1 cellular context compared by ENCODE assay signal in genomic region chr22:26632422-26633155, GRCh38.
TF ChIP-seq lines count a peak whose summit lies in the region.

No MANE protein-coding gene starts in this region.

TF ChIP-seq in K562, 482 proteins besides CTCF, POLR2A, EP300 and RAD21 (continued from another document and continues in another):
- TF ChIP-seq, protein P1, sequence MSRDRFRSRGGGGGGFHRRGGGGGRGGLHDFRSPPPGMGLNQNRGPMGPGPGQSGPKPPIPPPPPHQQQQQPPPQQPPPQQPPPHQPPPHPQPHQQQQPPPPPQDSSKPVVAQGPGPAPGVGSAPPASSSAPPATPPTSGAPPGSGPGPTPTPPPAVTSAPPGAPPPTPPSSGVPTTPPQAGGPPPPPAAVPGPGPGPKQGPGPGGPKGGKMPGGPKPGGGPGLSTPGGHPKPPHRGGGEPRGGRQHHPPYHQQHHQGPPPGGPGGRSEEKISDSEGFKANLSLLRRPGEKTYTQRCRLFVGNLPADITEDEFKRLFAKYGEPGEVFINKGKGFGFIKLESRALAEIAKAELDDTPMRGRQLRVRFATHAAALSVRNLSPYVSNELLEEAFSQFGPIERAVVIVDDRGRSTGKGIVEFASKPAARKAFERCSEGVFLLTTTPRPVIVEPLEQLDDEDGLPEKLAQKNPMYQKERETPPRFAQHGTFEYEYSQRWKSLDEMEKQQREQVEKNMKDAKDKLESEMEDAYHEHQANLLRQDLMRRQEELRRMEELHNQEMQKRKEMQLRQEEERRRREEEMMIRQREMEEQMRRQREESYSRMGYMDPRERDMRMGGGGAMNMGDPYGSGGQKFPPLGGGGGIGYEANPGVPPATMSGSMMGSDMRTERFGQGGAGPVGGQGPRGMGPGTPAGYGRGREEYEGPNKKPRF (IDR thresholded peaks at IDR 0.05; ENCODE audit: low read depth, low read length), result no peak
- TF ChIP-seq, protein P2, sequence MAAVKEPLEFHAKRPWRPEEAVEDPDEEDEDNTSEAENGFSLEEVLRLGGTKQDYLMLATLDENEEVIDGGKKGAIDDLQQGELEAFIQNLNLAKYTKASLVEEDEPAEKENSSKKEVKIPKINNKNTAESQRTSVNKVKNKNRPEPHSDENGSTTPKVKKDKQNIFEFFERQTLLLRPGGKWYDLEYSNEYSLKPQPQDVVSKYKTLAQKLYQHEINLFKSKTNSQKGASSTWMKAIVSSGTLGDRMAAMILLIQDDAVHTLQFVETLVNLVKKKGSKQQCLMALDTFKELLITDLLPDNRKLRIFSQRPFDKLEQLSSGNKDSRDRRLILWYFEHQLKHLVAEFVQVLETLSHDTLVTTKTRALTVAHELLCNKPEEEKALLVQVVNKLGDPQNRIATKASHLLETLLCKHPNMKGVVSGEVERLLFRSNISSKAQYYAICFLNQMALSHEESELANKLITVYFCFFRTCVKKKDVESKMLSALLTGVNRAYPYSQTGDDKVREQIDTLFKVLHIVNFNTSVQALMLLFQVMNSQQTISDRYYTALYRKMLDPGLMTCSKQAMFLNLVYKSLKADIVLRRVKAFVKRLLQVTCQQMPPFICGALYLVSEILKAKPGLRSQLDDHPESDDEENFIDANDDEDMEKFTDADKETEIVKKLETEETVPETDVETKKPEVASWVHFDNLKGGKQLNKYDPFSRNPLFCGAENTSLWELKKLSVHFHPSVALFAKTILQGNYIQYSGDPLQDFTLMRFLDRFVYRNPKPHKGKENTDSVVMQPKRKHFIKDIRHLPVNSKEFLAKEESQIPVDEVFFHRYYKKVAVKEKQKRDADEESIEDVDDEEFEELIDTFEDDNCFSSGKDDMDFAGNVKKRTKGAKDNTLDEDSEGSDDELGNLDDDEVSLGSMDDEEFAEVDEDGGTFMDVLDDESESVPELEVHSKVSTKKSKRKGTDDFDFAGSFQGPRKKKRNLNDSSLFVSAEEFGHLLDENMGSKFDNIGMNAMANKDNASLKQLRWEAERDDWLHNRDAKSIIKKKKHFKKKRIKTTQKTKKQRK (IDR thresholded peaks at IDR 0.05; ENCODE audit: borderline replicate concordance, low read depth, low read length), result no peak
- no peak for TF ChIP-seq TCF7L2 (IDR thresholded peaks at IDR 0.05; ENCODE audit: low read depth, low read length)
- TF ChIP-seq, protein P3, sequence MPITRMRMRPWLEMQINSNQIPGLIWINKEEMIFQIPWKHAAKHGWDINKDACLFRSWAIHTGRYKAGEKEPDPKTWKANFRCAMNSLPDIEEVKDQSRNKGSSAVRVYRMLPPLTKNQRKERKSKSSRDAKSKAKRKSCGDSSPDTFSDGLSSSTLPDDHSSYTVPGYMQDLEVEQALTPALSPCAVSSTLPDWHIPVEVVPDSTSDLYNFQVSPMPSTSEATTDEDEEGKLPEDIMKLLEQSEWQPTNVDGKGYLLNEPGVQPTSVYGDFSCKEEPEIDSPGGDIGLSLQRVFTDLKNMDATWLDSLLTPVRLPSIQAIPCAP (CRISPR knock-in tag; IDR thresholded peaks at IDR 0.05; ENCODE audit: borderline replicate concordance), result no peak
- TF ChIP-seq NELFE (IDR thresholded peaks at IDR 0.05; ENCODE audit: insufficient read depth, insufficient read length), result no peak
- TF ChIP-seq, protein P4, sequence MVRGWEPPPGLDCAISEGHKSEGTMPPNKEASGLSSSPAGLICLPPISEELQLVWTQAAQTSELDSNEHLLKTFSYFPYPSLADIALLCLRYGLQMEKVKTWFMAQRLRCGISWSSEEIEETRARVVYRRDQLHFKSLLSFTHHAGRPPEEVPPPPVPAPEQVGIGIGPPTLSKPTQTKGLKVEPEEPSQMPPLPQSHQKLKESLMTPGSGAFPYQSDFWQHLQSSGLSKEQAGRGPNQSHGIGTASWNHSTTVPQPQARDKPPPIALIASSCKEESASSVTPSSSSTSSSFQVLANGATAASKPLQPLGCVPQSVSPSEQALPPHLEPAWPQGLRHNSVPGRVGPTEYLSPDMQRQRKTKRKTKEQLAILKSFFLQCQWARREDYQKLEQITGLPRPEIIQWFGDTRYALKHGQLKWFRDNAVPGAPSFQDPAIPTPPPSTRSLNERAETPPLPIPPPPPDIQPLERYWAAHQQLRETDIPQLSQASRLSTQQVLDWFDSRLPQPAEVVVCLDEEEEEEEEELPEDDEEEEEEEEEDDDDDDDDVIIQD (CRISPR knock-in tag; IDR thresholded peaks at IDR 0.05), result no peak
- TF ChIP-seq HES1 (IDR thresholded peaks at IDR 0.05; ENCODE audit: low read depth), result no peak
- TF ChIP-seq GATA2 (CRISPR knock-in tag; IDR thresholded peaks at IDR 0.05), result peak; percentile 93
- no peak for TF ChIP-seq ZNF121 (CRISPR knock-in tag; conservative IDR thresholded peaks at IDR 0.05)
- TF ChIP-seq ETV1 (tag; conservative IDR thresholded peaks at IDR 0.05; ENCODE audit: low read depth), result peak; percentile 99
- no peak for TF ChIP-seq MXI1 (IDR thresholded peaks at IDR 0.05; ENCODE audit: low read depth, low read length)
- TF ChIP-seq ZFP36 (IDR thresholded peaks at IDR 0.05; ENCODE audit: low read depth, low read length, partially characterized antibody), result no peak
- no peak for TF ChIP-seq MIER1 (IDR thresholded peaks at IDR 0.05; ENCODE audit: low read depth)
- no peak for TF ChIP-seq CXXC5 (CRISPR knock-in tag; IDR thresholded peaks at IDR 0.05)
- no peak for TF ChIP-seq HMG20A (CRISPR knock-in tag; conservative IDR thresholded peaks at IDR 0.05)
- peak in 1 of 2 experiments; percentile 69; a peak in 2 of 4 replicates for TF ChIP-seq HDAC1 (IDR thresholded peaks at IDR 0.05)
- TF ChIP-seq ZNF280A (IDR thresholded peaks at IDR 0.05; ENCODE audit: low read depth, partially characterized antibody), result no peak
- peak; percentile 71 for TF ChIP-seq EGR1 (conservative IDR thresholded peaks at IDR 0.05)
- no peak for TF ChIP-seq BCL6 (CRISPR knock-in tag; IDR thresholded peaks at IDR 0.05)
- TF ChIP-seq, protein P5, sequence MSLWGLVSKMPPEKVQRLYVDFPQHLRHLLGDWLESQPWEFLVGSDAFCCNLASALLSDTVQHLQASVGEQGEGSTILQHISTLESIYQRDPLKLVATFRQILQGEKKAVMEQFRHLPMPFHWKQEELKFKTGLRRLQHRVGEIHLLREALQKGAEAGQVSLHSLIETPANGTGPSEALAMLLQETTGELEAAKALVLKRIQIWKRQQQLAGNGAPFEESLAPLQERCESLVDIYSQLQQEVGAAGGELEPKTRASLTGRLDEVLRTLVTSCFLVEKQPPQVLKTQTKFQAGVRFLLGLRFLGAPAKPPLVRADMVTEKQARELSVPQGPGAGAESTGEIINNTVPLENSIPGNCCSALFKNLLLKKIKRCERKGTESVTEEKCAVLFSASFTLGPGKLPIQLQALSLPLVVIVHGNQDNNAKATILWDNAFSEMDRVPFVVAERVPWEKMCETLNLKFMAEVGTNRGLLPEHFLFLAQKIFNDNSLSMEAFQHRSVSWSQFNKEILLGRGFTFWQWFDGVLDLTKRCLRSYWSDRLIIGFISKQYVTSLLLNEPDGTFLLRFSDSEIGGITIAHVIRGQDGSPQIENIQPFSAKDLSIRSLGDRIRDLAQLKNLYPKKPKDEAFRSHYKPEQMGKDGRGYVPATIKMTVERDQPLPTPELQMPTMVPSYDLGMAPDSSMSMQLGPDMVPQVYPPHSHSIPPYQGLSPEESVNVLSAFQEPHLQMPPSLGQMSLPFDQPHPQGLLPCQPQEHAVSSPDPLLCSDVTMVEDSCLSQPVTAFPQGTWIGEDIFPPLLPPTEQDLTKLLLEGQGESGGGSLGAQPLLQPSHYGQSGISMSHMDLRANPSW (CRISPR knock-in tag; IDR thresholded peaks at IDR 0.05), result no peak
- TF ChIP-seq ELF1 (tag; IDR thresholded peaks at IDR 0.05), result peak; percentile 51; the same call in 1 of the 2 replicates
- TF ChIP-seq, protein P6, sequence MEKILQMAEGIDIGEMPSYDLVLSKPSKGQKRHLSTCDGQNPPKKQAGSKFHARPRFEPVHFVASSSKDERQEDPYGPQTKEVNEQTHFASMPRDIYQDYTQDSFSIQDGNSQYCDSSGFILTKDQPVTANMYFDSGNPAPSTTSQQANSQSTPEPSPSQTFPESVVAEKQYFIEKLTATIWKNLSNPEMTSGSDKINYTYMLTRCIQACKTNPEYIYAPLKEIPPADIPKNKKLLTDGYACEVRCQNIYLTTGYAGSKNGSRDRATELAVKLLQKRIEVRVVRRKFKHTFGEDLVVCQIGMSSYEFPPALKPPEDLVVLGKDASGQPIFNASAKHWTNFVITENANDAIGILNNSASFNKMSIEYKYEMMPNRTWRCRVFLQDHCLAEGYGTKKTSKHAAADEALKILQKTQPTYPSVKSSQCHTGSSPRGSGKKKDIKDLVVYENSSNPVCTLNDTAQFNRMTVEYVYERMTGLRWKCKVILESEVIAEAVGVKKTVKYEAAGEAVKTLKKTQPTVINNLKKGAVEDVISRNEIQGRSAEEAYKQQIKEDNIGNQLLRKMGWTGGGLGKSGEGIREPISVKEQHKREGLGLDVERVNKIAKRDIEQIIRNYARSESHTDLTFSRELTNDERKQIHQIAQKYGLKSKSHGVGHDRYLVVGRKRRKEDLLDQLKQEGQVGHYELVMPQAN (IDR thresholded peaks at IDR 0.05; ENCODE audit: borderline replicate concordance), result no peak
- no peak for TF ChIP-seq ZFP91 (CRISPR knock-in tag; IDR thresholded peaks at IDR 0.05)
- TF ChIP-seq KDM1A (IDR thresholded peaks at IDR 0.05), result peak in 1 of 2 experiments; percentile 45; a peak in 1 of 4 replicates
- no peak for TF ChIP-seq ZBTB7A (IDR thresholded peaks at IDR 0.05; ENCODE audit: borderline replicate concordance, control insufficient read depth, low read depth, low read length)
- 0 out of 2 replicates have a peak, but pooled peaks have one; percentile 38 for TF ChIP-seq TARDBP (IDR thresholded peaks at IDR 0.05)
- TF ChIP-seq ZNF174 (CRISPR knock-in tag; IDR thresholded peaks at IDR 0.05), result no peak
- no peak for TF ChIP-seq PPARD (CRISPR knock-in tag; IDR thresholded peaks at IDR 0.05)
- no peak for TF ChIP-seq SREBF1 (IDR thresholded peaks at IDR 0.05; ENCODE audit: borderline replicate concordance, low read depth, low read length)
- no peak for TF ChIP-seq NCOA6 (IDR thresholded peaks at IDR 0.05)
- no peak for TF ChIP-seq MYBL2 (IDR thresholded peaks at IDR 0.05; ENCODE audit: low read depth)
- no peak for TF ChIP-seq MYBL2 (CRISPR knock-in tag; IDR thresholded peaks at IDR 0.05; ENCODE audit: borderline replicate concordance)
- TF ChIP-seq MLLT1 (IDR thresholded peaks at IDR 0.05), result peak; percentile 47 to 64; a peak in 1 of 4 replicates
- TF ChIP-seq ZNF217 (CRISPR knock-in tag; IDR thresholded peaks at IDR 0.05), result no peak
- no peak for TF ChIP-seq ZBTB49 (CRISPR knock-in tag; IDR thresholded peaks at IDR 0.05; ENCODE audit: borderline replicate concordance)
- no peak for TF ChIP-seq ZBTB1 (CRISPR knock-in tag; IDR thresholded peaks at IDR 0.05; ENCODE audit: borderline replicate concordance, low read depth)
